ENCODE assay signal across 2 cellular contexts in genomic region chr10:83273035-83273434, GRCh38.
TF ChIP-seq lines count a peak whose summit lies in the region.

No MANE protein-coding gene starts in this region.

TF ChIP-seq in liver, 16 proteins besides CTCF, POLR2A, EP300 and RAD21 (continued from another document):
- TF ChIP-seq ATF3 (IDR thresholded peaks at IDR 0.05) (no peak), REST (IDR thresholded peaks at IDR 0.05) (no peak), ZBTB33 (IDR thresholded peaks at IDR 0.05) (no peak)

TF ChIP-seq in HepG2, 621 proteins besides CTCF, POLR2A, EP300 and RAD21 (continued from another document):
- TF ChIP-seq MYPOP (CRISPR knock-in tag; IDR thresholded peaks at IDR 0.05) = no peak
- no peak for TF ChIP-seq ZNF564 (CRISPR knock-in tag; IDR thresholded peaks at IDR 0.05)
- no peak for TF ChIP-seq MAFK (conservative IDR thresholded peaks at IDR 0.05 in 1 of 2, IDR thresholded peaks at IDR 0.05 in 1 of 2; ENCODE audit: low read length in 2 of 2)
- no peak for TF ChIP-seq SRSF4 (IDR thresholded peaks at IDR 0.05; ENCODE audit: low read depth, low read length, poor library complexity, severe bottlenecking)
- TF ChIP-seq SIN3A (IDR thresholded peaks at IDR 0.05; ENCODE audit: borderline replicate concordance, low read depth, low read length) = no peak
- TF ChIP-seq ZNF737 (CRISPR knock-in tag; IDR thresholded peaks at IDR 0.05; ENCODE audit: borderline replicate concordance) = no peak
- TF ChIP-seq ZBTB3 (CRISPR knock-in tag; IDR thresholded peaks at IDR 0.05; ENCODE audit: borderline replicate concordance, low read depth) = no peak
- TF ChIP-seq WIZ (CRISPR knock-in tag; IDR thresholded peaks at IDR 0.05) = no peak
- TF ChIP-seq PHB2 (IDR thresholded peaks at IDR 0.05; ENCODE audit: partially characterized antibody) = no peak
- TF ChIP-seq ARHGAP35 (CRISPR knock-in tag; IDR thresholded peaks at IDR 0.05; ENCODE audit: borderline replicate concordance) = no peak
